In the genomic region with DNA sequence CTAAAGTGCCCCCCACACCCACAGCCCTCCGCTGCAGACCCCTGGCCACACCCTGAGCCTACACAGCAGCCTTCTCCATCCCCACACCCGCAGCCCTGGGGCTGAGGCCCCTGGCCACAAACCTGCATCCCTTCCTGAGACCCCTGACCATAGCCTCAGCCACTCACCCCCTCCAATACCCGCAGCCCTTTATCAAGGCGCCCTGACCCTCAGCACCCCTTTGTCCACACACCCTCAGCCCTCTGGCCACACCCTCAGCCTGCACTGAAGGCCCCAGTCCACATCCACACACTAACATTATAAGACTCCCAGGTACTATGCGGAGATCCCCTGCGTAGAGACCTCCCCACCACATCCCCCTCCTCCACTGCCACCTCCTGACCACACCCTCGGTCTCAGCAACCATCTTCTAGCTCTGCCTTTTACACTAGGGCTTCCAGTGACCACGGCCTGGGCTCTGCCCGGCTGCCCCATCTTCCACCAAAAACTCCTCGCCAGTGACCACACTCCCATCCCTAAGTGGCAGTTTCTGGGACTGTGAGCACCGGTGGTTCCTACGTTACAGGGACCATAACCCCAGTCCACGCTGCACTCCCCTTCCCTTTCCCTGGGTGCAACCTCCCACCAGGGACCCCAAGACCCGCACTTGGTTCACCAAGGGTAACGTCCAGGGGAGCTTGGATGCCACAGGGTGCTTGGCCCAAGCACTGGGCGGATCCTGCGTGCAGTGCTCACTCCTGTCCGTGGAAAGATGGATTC, we compare ENCODE assay signal across 1 cellular context.
TF ChIP-seq lines count a peak whose summit lies in the region.

No MANE protein-coding gene starts in this region.

TF ChIP-seq in neural cell, 6 proteins besides CTCF, POLR2A, EP300 and RAD21 (continued from another document):
- no peak for TF ChIP-seq REST (IDR thresholded peaks at IDR 0.05; ENCODE audit: borderline replicate concordance)
